ENCODE assay signal across 13 cellular contexts in the genomic region with DNA sequence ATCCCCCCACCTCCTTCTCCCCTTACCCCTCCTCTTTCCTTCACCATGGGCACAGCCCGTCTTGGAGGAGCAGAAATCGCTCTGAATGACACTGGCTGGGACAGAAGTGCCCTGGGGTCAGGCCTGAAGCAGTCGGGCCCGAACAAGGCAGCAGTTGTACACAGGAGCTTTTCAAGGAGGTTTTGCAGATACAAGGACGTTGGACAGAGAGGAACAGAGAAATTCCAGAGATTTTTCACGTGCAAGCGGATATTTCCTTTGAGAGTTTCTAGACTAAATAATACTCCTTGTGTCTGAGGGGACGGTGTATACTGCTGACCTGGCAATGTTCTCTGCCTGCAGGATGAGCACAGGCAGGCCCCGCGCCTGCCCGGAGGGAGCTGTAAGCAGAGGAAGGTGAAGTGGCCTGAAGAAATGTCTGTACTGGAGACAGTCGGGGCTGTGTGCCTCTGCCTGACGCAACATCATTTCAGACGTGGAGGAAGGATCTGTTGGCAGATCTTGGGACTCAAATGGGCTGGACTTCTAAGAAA.
DNase-seq lines count a peak whose midpoint lies in the region; ATAC-seq and TF ChIP-seq lines count a peak whose summit lies in the region.
"Had no signal": no experiment of that assay in that cellular context is flagged by ENCODE, and none has a peak within 500 bp of the region (broad histone marks: within the 10 kb centered on the region; RNA-seq: fewer than 3 reads in every experiment).

No MANE protein-coding gene starts in this region.

- no peak for TF ChIP-seq CTCF in hepatocyte (IDR thresholded peaks at IDR 0.05; ENCODE audit: poor library complexity)

- H3K4me2 ChIP-seq in hepatocyte: peak overlapping the region; percentile 48

- H3K4me3 ChIP-seq in hepatocyte (no peak overlapping the region), rectal smooth muscle tissue (ENCODE audit: low read length) (no peak overlapping the region)
- H3K4me3 ChIP-seq: MG63 had no signal

- no peak overlapping the region for H3K9ac ChIP-seq in rectal smooth muscle tissue (ENCODE audit: low read length)

- H3K4me3 Mint-ChIP-seq in T-helper 17 cell: no peak overlapping the region
- H3K4me3 Mint-ChIP-seq: activated CD4-positive, alpha-beta memory T cell treated with anti-CD3 and anti-CD28 coated beads, Interleukin-2, amount 10 ng/mL, durations not matched to agents 7 days and 5 days; activated naive CD4-positive, alpha-beta T cell treated with anti-CD3 and anti-CD28 coated beads for 36 hours; stimulated activated naive B cell treated with anti-CD40 and anti-IgM and Interleukin-4, amounts not matched to agents 10 μg/mL and 1 μg/mL and 100 μg/mL, for 72 hours had no signal

- no peak for ATAC-seq in T-helper 17 cell
- ATAC-seq: stimulated activated naive B cell treated with anti-CD40 and anti-IgM and Interleukin-4, amounts not matched to agents 10 μg/mL and 1 μg/mL and 100 μg/mL, for 72 hours had no signal

- H4K20me1 ChIP-seq in hepatocyte (ENCODE audit: insufficient read depth, poor library complexity, severe bottlenecking): no peaks in the 10 kb centered on the region

- H3K9me3 ChIP-seq in hepatocyte (ENCODE audit: low read depth) (no peaks in the 10 kb centered on the region), T-helper 17 cell (ENCODE audit: control insufficient read depth, low read length, poor library complexity, severe bottlenecking) (no peaks in the 10 kb centered on the region)
- H3K9me3 ChIP-seq: MG63 had no signal

- H3K36me3 ChIP-seq in hepatocyte (replicated peaks; ENCODE audit: insufficient read depth, low read depth) (no peaks in the 10 kb centered on the region), rectal smooth muscle tissue (ENCODE audit: control insufficient read depth, insufficient read depth, low read length) (no peaks in the 10 kb centered on the region)
- H3K36me3 ChIP-seq: MG63 had no signal

- H3K79me2 ChIP-seq in hepatocyte: no peaks in the 10 kb centered on the region

- DNase-seq in EH (ENCODE audit: low read depth) (peak; percentile 36), astrocyte of the hippocampus (ENCODE audit: low read depth, low spot score) (peak; percentile 56), hepatocyte (ENCODE audit: low spot score) (peak; percentile 83), amygdala (lab: John Stamatoyannopoulos, UW) (no peak), T-helper 17 cell (no peak), GOT3 (lab: John Stamatoyannopoulos, UW) (no peak)
- no peak for DNase-seq in activated naive CD4-positive, alpha-beta T cell (lab: John Stamatoyannopoulos, UW)
- DNase-seq: activated CD4-positive, alpha-beta memory T cell treated with anti-CD3 and anti-CD28 coated beads, Interleukin-2, amount 10 ng/mL, durations not matched to agents 7 days and 5 days; activated naive CD4-positive, alpha-beta T cell treated with anti-CD3 and anti-CD28 coated beads for 36 hours; MG63; NCI-H524 treated with DMSO at 0.1 percent for 48 hours; stimulated activated naive B cell treated with anti-CD40 and anti-IgM and Interleukin-4, amounts not matched to agents 10 μg/mL and 1 μg/mL and 100 μg/mL, for 72 hours had no signal

- no peaks in the 10 kb centered on the region for H3K36me3 Mint-ChIP-seq in T-helper 17 cell (ENCODE audit: low read depth)
- H3K36me3 Mint-ChIP-seq: stimulated activated naive B cell treated with anti-CD40 and anti-IgM and Interleukin-4, amounts not matched to agents 10 μg/mL and 1 μg/mL and 100 μg/mL, for 72 hours had no signal

- H3K27ac Mint-ChIP-seq in T-helper 17 cell: no peak overlapping the region
- H3K27ac Mint-ChIP-seq: activated CD4-positive, alpha-beta memory T cell treated with anti-CD3 and anti-CD28 coated beads, Interleukin-2, amount 10 ng/mL, durations not matched to agents 7 days and 5 days; activated naive CD4-positive, alpha-beta T cell treated with anti-CD3 and anti-CD28 coated beads for 36 hours; stimulated activated naive B cell treated with anti-CD40 and anti-IgM and Interleukin-4, amounts not matched to agents 10 μg/mL and 1 μg/mL and 100 μg/mL, for 72 hours had no signal

- H2AFZ ChIP-seq in hepatocyte: peak overlapping the region; percentile 29

- peak overlapping the region; percentile 95 for H3K27ac ChIP-seq in hepatocyte
- peak overlapping the region; percentile 9 for H3K27ac ChIP-seq in rectal smooth muscle tissue (ENCODE audit: low read depth, low read length)

- no peaks in the 10 kb centered on the region for H3K9me2 ChIP-seq in hepatocyte (replicated peaks; ENCODE audit: insufficient read depth)

- H3K4me1 ChIP-seq in hepatocyte (ENCODE audit: insufficient read depth): peaks cover 58% of the 10 kb centered on the region
- H3K4me1 ChIP-seq in rectal smooth muscle tissue (ENCODE audit: control insufficient read depth, insufficient read depth, low read length): peaks cover 11% of the 10 kb centered on the region

- H3K27me3 Mint-ChIP-seq in T-helper 17 cell: peaks cover 29% of the 10 kb centered on the region

- H3K27me3 ChIP-seq in hepatocyte: no peaks in the 10 kb centered on the region
- no peaks in the 10 kb centered on the region for H3K27me3 ChIP-seq in rectal smooth muscle tissue (ENCODE audit: control insufficient read depth, insufficient read depth, low read length)
- H3K27me3 ChIP-seq: MG63 had no signal

- peaks cover 4% of the 10 kb centered on the region for H3K4me1 Mint-ChIP-seq in T-helper 17 cell
- H3K4me1 Mint-ChIP-seq: activated CD4-positive, alpha-beta memory T cell treated with anti-CD3 and anti-CD28 coated beads, Interleukin-2, amount 10 ng/mL, durations not matched to agents 7 days and 5 days had no signal

- 27% methylated on average over 14 of the region's 14 CpGs for WGBS in hepatocyte (ENCODE audit: low lambda C conversion rate, missing lambda C conversion rate)

Comparison
In these comparisons a context has a peak if more than half of its experiments do, and no peak if none do; other contexts are left out.
1. DNase-seq: peak in EH (single experiment), astrocyte of the hippocampus (single experiment) and hepatocyte (single experiment); none in activated naive CD4-positive, alpha-beta T cell (0 of 4), amygdala (0 of 56), T-helper 17 cell (0 of 3) and GOT3 (single experiment).